Comparison of ENCODE assay signal across 8 cellular contexts in genomic region chr2:70133127-70133452, GRCh38. TPM values are rescaled to one million over a fixed set of nuclear protein-coding genes. Genes with fewer than 3 reads are reported as not detected.
DNase-seq lines count a peak whose midpoint lies in the region; ATAC-seq, FAIRE-seq and TF ChIP-seq lines count a peak whose summit lies in the region.

No MANE protein-coding gene starts in this region.

- no peaks in the 10 kb centered on the region for H3K36me3 ChIP-seq in HCT116 (ENCODE audit: control insufficient read depth in 1 of 2, insufficient read depth in 2 of 2, low read length in 2 of 2)
- H3K36me3 ChIP-seq in hepatocyte (replicated peaks; ENCODE audit: insufficient read depth, low read depth), result no peaks in the 10 kb centered on the region
- H3K36me3 ChIP-seq in spleen, result no peaks in the 10 kb centered on the region

- H3K79me2 ChIP-seq in HCT116 (ENCODE audit: insufficient read depth, low read length), result no peaks in the 10 kb centered on the region
- no peaks in the 10 kb centered on the region for H3K79me2 ChIP-seq in hepatocyte

- 81% methylated on average over 1 of the region's 1 CpG for whole genome bisulfite sequencing in hepatocyte (ENCODE audit: low lambda C conversion rate, missing lambda C conversion rate)
- WGBS in spleen, 5 donors, result 63 to 86% (median 79%) methylated on average over 1 of the region's 1 CpG

- no peak for TF ChIP-seq RAD21 in HCT116 (IDR thresholded peaks at IDR 0.05; ENCODE audit: low read depth)

- no peaks in the 10 kb centered on the region for H3K9me2 ChIP-seq in HCT116 (ENCODE audit: insufficient read depth)
- no peaks in the 10 kb centered on the region for H3K9me2 ChIP-seq in hepatocyte (replicated peaks; ENCODE audit: insufficient read depth)

- intact Hi-C loops in HCT116 (cut with micrococcal nuclease) (no loop called here), activated B cell treated with CpG ODN at 0.5 μM for 24 hours (cut with micrococcal nuclease) (loop anchor here (1.0 to 2.0 kb wide), 3 partner anchors 8 to 46 kb away; partner anchors contain the start of gene PCBP1), spleen (cut with DNase I; ENCODE audit: low total_unique reads) (no loop called here)

- CTCF ChIA-PET in HCT116 (lab: Charles Lee), result interaction anchor here (1.0 to 1.4 kb wide), 2 partner anchors 8 to 219 kb away, joined by 3 read pairs; partner anchors contain the start of gene MXD1
- CTCF ChIA-PET in activated B cell treated with CpG ODN at 0.5 μM for 24 hours (lab: Charles Lee), result interaction anchor here (1.0 to 3.0 kb wide), 8 partner anchors 9 to 220 kb away, joined by 3 to 17 read pairs (median 8); no protein-coding TSS in a partner anchor

- no peak for FAIRE-seq in GM12891 (lab: Jason Lieb, UNC)

- H3K4me1 Mint-ChIP-seq in activated B cell treated with CpG ODN at 0.5 μM for 24 hours, result peaks cover 69% of the 10 kb centered on the region

- peak overlapping the region; percentile 99 for H3K27ac Mint-ChIP-seq in activated B cell treated with CpG ODN at 0.5 μM for 24 hours

- H3K4me1 ChIP-seq in HCT116 (ENCODE audit: control insufficient read depth in 1 of 2, insufficient read depth in 2 of 2, low read length in 2 of 2) (peaks cover 63% of the 10 kb centered on the region in 2 experiments), hepatocyte (ENCODE audit: insufficient read depth) (peaks cover 29% of the 10 kb centered on the region), spleen (peaks cover 58 to 93% (median 84%) of the 10 kb centered on the region in 6 donors)

- POLR2A ChIA-PET in HCT116 (lab: Charles Lee), result interaction anchor here (1.2 to 2.5 kb wide), 4 partner anchors 9 to 48 kb away, joined by 3 to 12 read pairs (median 7); no protein-coding TSS in a partner anchor
- POLR2A ChIA-PET in activated B cell treated with CpG ODN at 0.5 μM for 24 hours (lab: Charles Lee), result interaction anchor here (0.5 to 15.1 kb wide), 12 partner anchors 9 to 226 kb away, joined by 3 to 976 read pairs (median 28); partner anchors contain the start of genes C2orf42, MXD1, PCBP1 and SNRPG

- no peaks in the 10 kb centered on the region for H3K9me3 Mint-ChIP-seq in activated B cell treated with CpG ODN at 0.5 μM for 24 hours

- RAD21 ChIA-PET in HCT116 (lab: Charles Lee; ENCODE audit: low non-redundant PET in 1 of 2, low total read pairs in 2 of 2, uncharacterized antibody in 2 of 2, unreplicated experiment in 2 of 2), result no interaction called here

- TF ChIP-seq POLR2A in HCT116 (IDR thresholded peaks at IDR 0.05; ENCODE audit: borderline replicate concordance, extremely low read depth, insufficient read depth, insufficient read length) (no peak), spleen (IDR thresholded peaks at IDR 0.05) (no peak), GM12891 (IDR thresholded peaks at IDR 0.05; ENCODE audit: low read depth, low read length) (no peak)

- peaks cover 4% of the 10 kb centered on the region for H3K36me3 Mint-ChIP-seq in activated B cell treated with CpG ODN at 0.5 μM for 24 hours (ENCODE audit: low read depth)

- TF ChIP-seq CTCF in HCT116 (IDR thresholded peaks at IDR 0.05 in 2 of 3, conservative IDR thresholded peaks at IDR 0.05 in 1 of 3; ENCODE audit: borderline replicate concordance in 1 of 3, insufficient read depth in 1 of 3, low read depth in 2 of 3, low read length in 2 of 3) (no peak), activated B cell treated with CpG ODN at 0.5 μM for 24 hours (IDR thresholded peaks at IDR 0.05) (no peak), hepatocyte (IDR thresholded peaks at IDR 0.05; ENCODE audit: poor library complexity) (no peak), spleen (IDR thresholded peaks at IDR 0.05 in 8 of 11, conservative IDR thresholded peaks at IDR 0.05 in 3 of 11) (no peak)

- peak overlapping the region; percentile 50 for H3K9ac ChIP-seq in HCT116 (ENCODE audit: low read length)

- H3K27ac ChIP-seq in HCT116 (ENCODE audit: low read depth, low read length) (peak overlapping the region; percentile 58), hepatocyte (peak overlapping the region; percentile 93), spleen (peak overlapping the region; percentile 85 to 97 (median 95))

- H3K4me3 ChIP-seq in HCT116 (replicated peaks in 1 of 2; ENCODE audit: low read depth in 1 of 2, low read length in 2 of 2) (peak overlapping the region in 1 of 2 experiments; percentile 16; a peak in 1 of 4 replicates), hepatocyte (no peak overlapping the region), spleen (peak overlapping the region in 3 of 8 donors; percentile 29 to 62 (median 31))

- no TSS peak for BruUV-seq in HCT116 (replicated peaks; lab: Mats Ljungman, UMichigan)

- ATAC-seq in HCT116, result no peak
- no peak for ATAC-seq in activated B cell treated with CpG ODN at 0.5 μM for 24 hours (ENCODE audit: low read depth)
- no peak for ATAC-seq in GM19324 (IDR thresholded peaks at IDR 0.05; ENCODE audit: low FRiP score, unreplicated experiment)
- no peak for ATAC-seq in HG03469 (IDR thresholded peaks at IDR 0.05; ENCODE audit: unreplicated experiment)

- H3K4me3 Mint-ChIP-seq in activated B cell treated with CpG ODN at 0.5 μM for 24 hours, result peak overlapping the region; percentile 92

- H3K9me3 ChIP-seq in HCT116 (ENCODE audit: control insufficient read depth in 1 of 2, insufficient read depth in 1 of 2, low read depth in 1 of 2, low read length in 2 of 2) (no peaks in the 10 kb centered on the region), hepatocyte (ENCODE audit: low read depth) (no peaks in the 10 kb centered on the region), spleen (no peaks in the 10 kb centered on the region)

- DNase-seq in HCT116 (ENCODE audit: low read depth, low spot score) (no peak), activated B cell treated with CpG ODN at 0.5 μM for 24 hours (no peak), hepatocyte (ENCODE audit: low spot score) (no peak), spleen (no peak), AG08396 (ENCODE audit: low spot score) (no peak), GM12891 (ENCODE audit: insufficient read length, low spot score) (no peak)

- H2AFZ ChIP-seq in HCT116 (ENCODE audit: low read depth, low read length, poor library complexity, severe bottlenecking) (peak overlapping the region; percentile 94), hepatocyte (peak overlapping the region; percentile 39)

- no peaks in the 10 kb centered on the region for H4K20me1 ChIP-seq in HCT116 (ENCODE audit: insufficient read depth)
- H4K20me1 ChIP-seq in hepatocyte (ENCODE audit: insufficient read depth, poor library complexity, severe bottlenecking), result no peaks in the 10 kb centered on the region

- H3K27me3 Mint-ChIP-seq in activated B cell treated with CpG ODN at 0.5 μM for 24 hours, result no peaks in the 10 kb centered on the region

- H3K4me2 ChIP-seq in HCT116 (ENCODE audit: low read length) (peak overlapping the region; percentile 62), hepatocyte (peak overlapping the region; percentile 76)

- H3K27me3 ChIP-seq in HCT116 (ENCODE audit: insufficient read depth, low read length) (no peaks in the 10 kb centered on the region), hepatocyte (no peaks in the 10 kb centered on the region), spleen (replicated peaks in 1 of 7) (no peaks in the 10 kb centered on the region)

TF ChIP-seq in HCT116, 20 proteins besides CTCF, POLR2A, EP300 and RAD21 (continues in another document):
- no peak for TF ChIP-seq SRF (IDR thresholded peaks at IDR 0.05; ENCODE audit: low read depth)

TF ChIP-seq in GM12891, 5 proteins besides CTCF, POLR2A, EP300 and RAD21:
- no peak for TF ChIP-seq TAF1 (IDR thresholded peaks at IDR 0.05; ENCODE audit: low read depth, low read length)
- no peak for TF ChIP-seq POU2F2 (IDR thresholded peaks at IDR 0.05; ENCODE audit: low read depth, low read length)
- no peak for TF ChIP-seq POLR2AphosphoS5 (IDR thresholded peaks at IDR 0.05; ENCODE audit: low read depth, low read length)
- no peak for TF ChIP-seq PAX5 (IDR thresholded peaks at IDR 0.05; ENCODE audit: insufficient read depth, low read length, severe bottlenecking)
- no peak for TF ChIP-seq SPI1 (IDR thresholded peaks at IDR 0.05; ENCODE audit: low read depth, low read length)

RNA-seq across cellular contexts. Expression of gene PCBP1, which starts 45.8 kb away (rescaled TPM):
- total RNA-seq in HCT116 (2021; ENCODE audit: unreplicated experiment) (256 TPM), activated B cell treated with CpG ODN at 0.5 μM for 24 hours (370 and 379 TPM in 2 replicates), hepatocyte (88.5 and 97.1 TPM in 2 replicates), spleen (100 to 1,000 TPM; 256 to 351 (median 301) TPM)
- 225 and 232 TPM in 2 replicates for polyA plus RNA-seq in HCT116 (2012)
- polyA plus RNA-seq in hepatocyte (180 and 183 TPM in 2 replicates), spleen (100 to 1,000 TPM; 254 to 294 (median 278) TPM)
- polyA plus RNA-seq in GM12891 (2012; ENCODE audit: low read depth, missing spikeins), result 235 TPM

RNA-seq across cellular contexts. Expression of gene C2orf42, which starts 57.7 kb away (rescaled TPM):
- total RNA-seq in HCT116 (2021; ENCODE audit: unreplicated experiment) (17.4 TPM), activated B cell treated with CpG ODN at 0.5 μM for 24 hours (28.4 and 34.8 TPM in 2 replicates), hepatocyte (16.3 and 22.0 TPM in 2 replicates), spleen (10 to 100 TPM; 11.2 to 24.3 (median 20.3) TPM)
- 7.6 and 10.3 TPM in 2 replicates for polyA plus RNA-seq in HCT116 (2012)
- polyA plus RNA-seq in hepatocyte (10.1 and 14.3 TPM in 2 replicates), spleen (10 to 100 TPM in 1 of 3 donors, 1 to 10 TPM in 2; 6.0 to 13.6 (median 9.7) TPM)
- polyA plus RNA-seq in GM12891 (2012; ENCODE audit: low read depth, missing spikeins), result 7.6 TPM
